Comparison of ENCODE assay signal across 10 cellular contexts in genomic region chr16:75477680-75478473, GRCh38. TPM values are rescaled to one million over a fixed set of nuclear protein-coding genes. Genes with fewer than 3 reads are reported as not detected.
DNase-seq lines count a peak whose midpoint lies in the region; ATAC-seq, FAIRE-seq and TF ChIP-seq lines count a peak whose summit lies in the region.
"Had no signal": no experiment of that assay in that cellular context is flagged by ENCODE, and none has a peak within 500 bp of the region (broad histone marks: within the 10 kb centered on the region; RNA-seq: fewer than 3 reads in every experiment).

No MANE protein-coding gene starts in this region.

- in situ Hi-C loops in GM12878 (cut with MboI): no loop called here

- RAD21 ChIA-PET in GM12878 (lab: Charles Lee; ENCODE audit: unreplicated experiment): interaction anchor here (0.8 to 1.2 kb wide), 4 partner anchors 39 to 281 kb away, joined by 3 to 6 read pairs (median 4); no protein-coding TSS in a partner anchor

- H3K27me3 ChIP-seq in GM12878 (replicated peaks in 1 of 2; ENCODE audit: control insufficient read depth in 2 of 2, insufficient read depth in 2 of 2, low read length in 1 of 2): no peaks in the 10 kb centered on the region; a peak in 1 of 4 replicates

- no peaks in the 10 kb centered on the region for H3K36me3 Mint-ChIP-seq in stimulated activated naive B cell treated with anti-CD40 and anti-IgM and Interleukin-4, amounts not matched to agents 10 μg/mL and 1 μg/mL and 100 μg/mL, for 72 hours
- H3K36me3 Mint-ChIP-seq in HFFc6 (ENCODE audit: low read depth): no peaks in the 10 kb centered on the region

- no peak overlapping the region for H3K27ac ChIP-seq in GM12878 (ENCODE audit: control insufficient read depth, insufficient read depth)

- POLR2A ChIA-PET in GM12878 (lab: Charles Lee): interaction anchor here (0.5 kb wide), 1 partner anchor 40 kb away, joined by 3 read pairs; no protein-coding TSS in a partner anchor

- no peak overlapping the region for H3K27ac Mint-ChIP-seq in stimulated activated naive B cell treated with anti-CD40 and anti-IgM and Interleukin-4, amounts not matched to agents 10 μg/mL and 1 μg/mL and 100 μg/mL, for 72 hours
- H3K27ac Mint-ChIP-seq in HFFc6: no peak overlapping the region

- TF ChIP-seq CTCF in GM12878 (IDR thresholded peaks at IDR 0.05 in 2 of 3, conservative IDR thresholded peaks at IDR 0.05 in 1 of 3; ENCODE audit: control insufficient read depth in 2 of 3, extremely low read depth in 1 of 3, insufficient read depth in 1 of 3, low read depth in 3 of 3, low read length in 3 of 3): no peak
- TF ChIP-seq CTCF in HFFc6 (IDR thresholded peaks at IDR 0.05): no peak

- no peak for FAIRE-seq in GM12878 (lab: Jason Lieb, UNC)
- FAIRE-seq: small intestine had no signal

- no peaks in the 10 kb centered on the region for H3K79me2 ChIP-seq in GM12878 (ENCODE audit: control insufficient read depth, insufficient read depth, low read length)

- no TSS peak for BruUV-seq in GM12878 (replicated peaks; lab: Mats Ljungman, UMichigan)

- H3K27me3 Mint-ChIP-seq in stimulated activated naive B cell treated with anti-CD40 and anti-IgM and Interleukin-4, amounts not matched to agents 10 μg/mL and 1 μg/mL and 100 μg/mL, for 72 hours: peaks cover 0 to 12% of the 10 kb centered on the region in 2 donors
- peaks cover 21% of the 10 kb centered on the region for H3K27me3 Mint-ChIP-seq in HFFc6 (ENCODE audit: insufficient read depth)

- no peak overlapping the region for H3K4me3 ChIP-seq in GM12878

- H4K20me1 ChIP-seq in GM12878 (ENCODE audit: control insufficient read depth, insufficient read depth): no peaks in the 10 kb centered on the region

- no peak for TF ChIP-seq EP300 in GM12878 (IDR thresholded peaks at IDR 0.05; ENCODE audit: borderline replicate concordance in 1 of 2, control insufficient read depth in 1 of 2, low read depth in 2 of 2, low read length in 2 of 2)

- no peak overlapping the region for H3K9ac ChIP-seq in GM12878 (ENCODE audit: control insufficient read depth, insufficient read depth, low read length)

- no peak overlapping the region for H3K4me3 Mint-ChIP-seq in stimulated activated naive B cell treated with anti-CD40 and anti-IgM and Interleukin-4, amounts not matched to agents 10 μg/mL and 1 μg/mL and 100 μg/mL, for 72 hours
- H3K4me3 Mint-ChIP-seq in HFFc6: no peak overlapping the region

- SMC1A ChIA-PET in GM12878 (lab: Charles Lee; ENCODE audit: uncharacterized antibody, unreplicated experiment): interaction anchor here (1.3 to 2.4 kb wide), 5 partner anchors 9 to 286 kb away, joined by 3 to 11 read pairs (median 8); no protein-coding TSS in a partner anchor

- DNase-seq in NCI-H2171 treated with DMSO at 0.1 percent for 48 hours (lab: John Stamatoyannopoulos, UW): peak; percentile 37
- DNase-seq in NCI-H2171 (lab: John Stamatoyannopoulos, UW): no peak
- DNase-seq in NCI-H2107 treated with DMSO at 0.1 percent for 48 hours (lab: John Stamatoyannopoulos, UW; ENCODE audit: unreplicated experiment): peak; percentile 80
- no peak for DNase-seq in GM12878 (ENCODE audit: low read depth, low spot score)
- no peak for DNase-seq in stimulated activated naive B cell treated with anti-CD40 and anti-IgM and Interleukin-4, amounts not matched to agents 10 μg/mL and 1 μg/mL and 100 μg/mL, for 72 hours
- DNase-seq in putamen (ENCODE audit: low spot score): no peak
- DNase-seq in HFFc6: no peak
- no peak for DNase-seq in left cardiac atrium
- DNase-seq: amniotic stem cell, small intestine had no signal

- 39% methylated on average over 4 of the region's 4 CpGs for WGBS in GM12878 (ENCODE audit: insufficient coverage, insufficient replicate concordance, low lambda C conversion rate, missing lambda C conversion rate)

- H3K36me3 ChIP-seq in GM12878 (ENCODE audit: control insufficient read depth in 2 of 2, insufficient read depth in 2 of 2, low read length in 1 of 2): no peaks in the 10 kb centered on the region

- no peak overlapping the region for H3K4me2 ChIP-seq in GM12878 (ENCODE audit: control insufficient read depth, insufficient read depth)

- H3K9me3 Mint-ChIP-seq in stimulated activated naive B cell treated with anti-CD40 and anti-IgM and Interleukin-4, amounts not matched to agents 10 μg/mL and 1 μg/mL and 100 μg/mL, for 72 hours: no peaks in the 10 kb centered on the region
- no peaks in the 10 kb centered on the region for H3K9me3 Mint-ChIP-seq in HFFc6

- TF ChIP-seq POLR2A in GM12878 (IDR thresholded peaks at IDR 0.05; ENCODE audit: low read depth, low read length): no peak

- intact Hi-C loops in GM12878 (cut with micrococcal nuclease; ENCODE audit: unreplicated experiment): no loop called here
- intact Hi-C loops in left cardiac atrium (cut with DNase I): loop anchor here (10.0 kb wide), 2 partner anchors 67 to 287 kb away; no protein-coding TSS in a partner anchor

- CTCF ChIA-PET in GM12878 (lab: Yijun Ruan, JAX): interaction anchor here (0.7 to 9.1 kb wide), 7 partner anchors 13 to 144 kb away, joined by 3 to 95 read pairs (median 3); no protein-coding TSS in a partner anchor

- peak; percentile 54 for ATAC-seq in GM12878
- ATAC-seq in stimulated activated naive B cell treated with anti-CD40 and anti-IgM and Interleukin-4, amounts not matched to agents 10 μg/mL and 1 μg/mL and 100 μg/mL, for 72 hours (replicated peaks): peak; percentile 52 to 61
- no peak for ATAC-seq in left cardiac atrium

- no peaks in the 10 kb centered on the region for H3K4me1 ChIP-seq in GM12878 (ENCODE audit: control insufficient read depth, insufficient read depth, low read length)

- peak overlapping the region; percentile 11; the same call in 1 of the 2 replicates for H2AFZ ChIP-seq in GM12878 (ENCODE audit: control insufficient read depth, low read depth, low read length)

- no peak for TF ChIP-seq RAD21 in GM12878 (IDR thresholded peaks at IDR 0.05; ENCODE audit: insufficient read depth, low read depth, low read length)

- H3K4me1 Mint-ChIP-seq in stimulated activated naive B cell treated with anti-CD40 and anti-IgM and Interleukin-4, amounts not matched to agents 10 μg/mL and 1 μg/mL and 100 μg/mL, for 72 hours: peaks cover 3 to 7% of the 10 kb centered on the region in 2 donors
- H3K4me1 Mint-ChIP-seq in HFFc6 (ENCODE audit: low read depth): no peaks in the 10 kb centered on the region

- H3K9me3 ChIP-seq in GM12878 (replicated peaks; ENCODE audit: control insufficient read depth, insufficient read depth, low read length): no peaks in the 10 kb centered on the region

RNA-seq across cellular contexts. Expression of gene TMEM170A, which starts 13.4 kb away (rescaled TPM):
- 41.6 and 42.7 TPM in 2 replicates for total RNA-seq in GM12878 (2013; cell fraction: nucleolus; rRNA removed)
- 22.9 and 26.4 TPM in 2 replicates for total RNA-seq in GM12878 (2014; rRNA removed)
- total RNA-seq in GM12878 (2014; rRNA removed; fragmentation: Illumina TruSeq; extraction: Trizol): 17.7 and 18.9 TPM in 2 replicates
- 20.7 and 23.0 TPM in 2 replicates for total RNA-seq in GM12878 (2021)
- polyA plus RNA-seq in GM12878 (2011; ENCODE audit: low read depth): 11.7 TPM
- 28.2 and 41.5 TPM in 2 replicates for polyA plus RNA-seq in GM12878 (2011; rRNA removed)
- 16.9 and 17.4 TPM in 2 replicates for polyA plus RNA-seq in GM12878 (2011; cell fraction: cytosol; rRNA removed)
- 6.2 and 8.4 TPM in 2 replicates for polyA plus RNA-seq in GM12878 (2011; cell fraction: nucleus; rRNA removed)
- 13.0 and 16.0 TPM in 2 replicates for polyA plus RNA-seq in GM12878 (2012)
- 13.5 and 16.5 TPM in 2 replicates for polyA plus RNA-seq in GM12878 (2014; fragmentation: Illumina TruSeq; extraction: Trizol)
- 1 to 10 TPM; 7.3 to 7.8 TPM for polyA plus RNA-seq in GM12878 (2014; fragmentation: Nextera tagmentation; extraction: Ambion mirVana)
- 11.5 and 14.6 TPM in 2 replicates for polyA plus RNA-seq in GM12878 (2014; rRNA removed)
- 10 to 100 TPM; 23.5 to 27.5 TPM for polyA plus RNA-seq in GM12878 (2016; fragmentation: Nextera tagmentation; extraction: Ambion mirVana)
- 21.9 and 22.6 TPM in 2 replicates for polyA minus RNA-seq in GM12878 (2011; rRNA and poly(A)+ RNA removed)
- 10.2 and 12.9 TPM in 2 replicates for polyA minus RNA-seq in GM12878 (2011; cell fraction: cytosol; rRNA and poly(A)+ RNA removed)
- 4.4 and 8.4 TPM in 2 replicates for polyA minus RNA-seq in GM12878 (2011; cell fraction: nucleus; rRNA and poly(A)+ RNA removed)
- 10 to 100 TPM in 4 of 6 experiments, 1 to 10 TPM in 2; 8.2 to 11.7 (median 10.6) TPM for total RNA-seq in HFFc6 (2021; fragmentation: NEBNext Ultra II Directional; extraction: Animal tissue kit (Norgen Biotek cat#: 25700))
- 10 to 100 TPM in 1 of 2 donors, 1 to 10 TPM in 1; 10.0 to 12.2 TPM for total RNA-seq in left cardiac atrium

RNA-seq across cellular contexts. Expression of gene CHST6, which starts 17.4 kb away (rescaled TPM):
- 1.9 and 3.4 TPM in 2 replicates for total RNA-seq in GM12878 (2013; cell fraction: nucleolus; rRNA removed)
- 1.1 and 2.5 TPM in 2 replicates for total RNA-seq in GM12878 (2014; rRNA removed)
- total RNA-seq in GM12878 (2014; rRNA removed; fragmentation: Illumina TruSeq; extraction: Trizol): 0.64 and 0.67 TPM in 2 replicates
- total RNA-seq in GM12878 (2021): 1.9 and 2.5 TPM in 2 replicates
- polyA plus RNA-seq in GM12878 (2011; ENCODE audit: low read depth): 0.52 TPM
- 0.20 and 0.29 TPM in 2 replicates for polyA plus RNA-seq in GM12878 (2011; rRNA removed)
- polyA plus RNA-seq in GM12878 (2011; cell fraction: cytosol; rRNA removed): 0.25 and 0.43 TPM in 2 replicates
- polyA plus RNA-seq in GM12878 (2011; cell fraction: nucleus; rRNA removed): 0.45 and 0.51 TPM in 2 replicates
- polyA plus RNA-seq in GM12878 (2012): 0.66 and 0.94 TPM in 2 replicates
- 0.48 and 0.57 TPM in 2 replicates for polyA plus RNA-seq in GM12878 (2014; fragmentation: Illumina TruSeq; extraction: Trizol)
- polyA plus RNA-seq in GM12878 (2014; fragmentation: Nextera tagmentation; extraction: Ambion mirVana): under 1 TPM; 0.14 to 0.18 TPM
- polyA plus RNA-seq in GM12878 (2014; rRNA removed): 1.3 and 1.6 TPM in 2 replicates
- polyA plus RNA-seq in GM12878 (2016; fragmentation: Nextera tagmentation; extraction: Ambion mirVana): under 1 TPM; 0.28 to 0.46 TPM
- 0.57 and 0.66 TPM in 2 replicates for polyA minus RNA-seq in GM12878 (2011; rRNA and poly(A)+ RNA removed)
- 0.10 and 0.40 TPM in 2 replicates for polyA minus RNA-seq in GM12878 (2011; cell fraction: cytosol; rRNA and poly(A)+ RNA removed)
- polyA minus RNA-seq in GM12878 (2011; cell fraction: nucleus; rRNA and poly(A)+ RNA removed): 0.24 and 0.48 TPM in 2 replicates
- total RNA-seq in HFFc6 (2021; fragmentation: NEBNext Ultra II Directional; extraction: Animal tissue kit (Norgen Biotek cat#: 25700)): under 1 TPM in 2 of 6 experiments, not detected in 4; 0.05 TPM
- total RNA-seq in left cardiac atrium: 1 to 10 TPM; 4.4 to 4.6 TPM

RNA-seq across cellular contexts. Expression of gene CFDP1, which starts 44.6 kb away (rescaled TPM):
- 113 and 119 TPM in 2 replicates for total RNA-seq in GM12878 (2013; cell fraction: nucleolus; rRNA removed)
- total RNA-seq in GM12878 (2014; rRNA removed) (22.3 TPM in 2 replicates), GM12878 (2014; rRNA removed; fragmentation: Illumina TruSeq; extraction: Trizol) (58.3 and 61.4 TPM in 2 replicates), GM12878 (2021) (25.5 and 29.4 TPM in 2 replicates), left cardiac atrium (10 to 100 TPM; 31.3 to 32.7 TPM)
- polyA plus RNA-seq in GM12878 (2011; ENCODE audit: low read depth): 48.3 TPM
- polyA plus RNA-seq in GM12878 (2011; rRNA removed) (34.6 and 58.3 TPM in 2 replicates), GM12878 (2014; fragmentation: Illumina TruSeq; extraction: Trizol) (64.8 and 82.1 TPM in 2 replicates), GM12878 (2014; fragmentation: Nextera tagmentation; extraction: Ambion mirVana) (10 to 100 TPM; 36.6 to 60.8 TPM), GM12878 (2014; rRNA removed) (25.6 and 34.5 TPM in 2 replicates), GM12878 (2016; fragmentation: Nextera tagmentation; extraction: Ambion mirVana) (10 to 100 TPM; 36.7 to 39.0 TPM)
- 14.3 and 15.0 TPM in 2 replicates for polyA plus RNA-seq in GM12878 (2011; cell fraction: cytosol; rRNA removed)
- 11.2 and 13.5 TPM in 2 replicates for polyA plus RNA-seq in GM12878 (2011; cell fraction: nucleus; rRNA removed)
- 44.4 and 47.5 TPM in 2 replicates for polyA plus RNA-seq in GM12878 (2012)
- polyA minus RNA-seq in GM12878 (2011; rRNA and poly(A)+ RNA removed): 11.7 and 15.1 TPM in 2 replicates
- polyA minus RNA-seq in GM12878 (2011; cell fraction: cytosol; rRNA and poly(A)+ RNA removed): 6.1 and 8.6 TPM in 2 replicates
- polyA minus RNA-seq in GM12878 (2011; cell fraction: nucleus; rRNA and poly(A)+ RNA removed): 8.9 and 19.1 TPM in 2 replicates
- 10 to 100 TPM; 33.0 to 43.1 (median 37.6) TPM for total RNA-seq in HFFc6 (2021; fragmentation: NEBNext Ultra II Directional; extraction: Animal tissue kit (Norgen Biotek cat#: 25700))

RNA-seq across cellular contexts. Expression of gene CHST5, which starts 58.0 kb away (rescaled TPM):
- 0.29 and 0.44 TPM in 2 replicates for total RNA-seq in GM12878 (2013; cell fraction: nucleolus; rRNA removed)
- total RNA-seq in GM12878 (2014; rRNA removed) (0.23 TPM in 1 of 2 replicates, not detected in the other), GM12878 (2014; rRNA removed; fragmentation: Illumina TruSeq; extraction: Trizol) (0.04 TPM in 1 of 2 replicates, not detected in the other), GM12878 (2021) (0.19 TPM in 1 of 2 replicates, not detected in the other), left cardiac atrium (under 1 TPM in 1 of 2 donors, not detected in 1; 0.37 TPM)
- not detected for polyA plus RNA-seq in GM12878 (2011; ENCODE audit: low read depth)
- polyA plus RNA-seq in GM12878 (2011; rRNA removed) (not detected in 2 replicates), GM12878 (2014; fragmentation: Illumina TruSeq; extraction: Trizol) (not detected in 2 replicates), GM12878 (2014; fragmentation: Nextera tagmentation; extraction: Ambion mirVana) (not detected), GM12878 (2014; rRNA removed) (0.05 and 0.08 TPM in 2 replicates), GM12878 (2016; fragmentation: Nextera tagmentation; extraction: Ambion mirVana) (under 1 TPM in 1 of 2 experiments, not detected in 1; 0.43 TPM)
- 0.03 TPM in 1 of 2 replicates, not detected in the other for polyA plus RNA-seq in GM12878 (2011; cell fraction: cytosol; rRNA removed)
- polyA plus RNA-seq in GM12878 (2011; cell fraction: nucleus; rRNA removed): 0.13 and 0.16 TPM in 2 replicates
- 0.07 and 0.08 TPM in 2 replicates for polyA plus RNA-seq in GM12878 (2012)
- polyA minus RNA-seq in GM12878 (2011; rRNA and poly(A)+ RNA removed): not detected in 2 replicates
- polyA minus RNA-seq in GM12878 (2011; cell fraction: cytosol; rRNA and poly(A)+ RNA removed): not detected in 2 replicates
- 0.19 TPM in 1 of 2 replicates, not detected in the other for polyA minus RNA-seq in GM12878 (2011; cell fraction: nucleus; rRNA and poly(A)+ RNA removed)
- not detected for total RNA-seq in HFFc6 (2021; fragmentation: NEBNext Ultra II Directional; extraction: Animal tissue kit (Norgen Biotek cat#: 25700))

Comparison
In these comparisons a context has a peak if more than half of its experiments do, and no peak if none do; other contexts are left out.
1. DNase-seq: peak in NCI-H2171 treated with DMSO at 0.1 percent for 48 hours (single experiment) and NCI-H2107 treated with DMSO at 0.1 percent for 48 hours (single experiment); none in NCI-H2171 (single experiment), GM12878 (single experiment), stimulated activated naive B cell treated with anti-CD40 and anti-IgM and Interleukin-4, amounts not matched to agents 10 μg/mL and 1 μg/mL and 100 μg/mL, for 72 hours (single experiment), putamen (single experiment), HFFc6 (single experiment) and left cardiac atrium (single experiment).
2. ATAC-seq: peak in GM12878 (single experiment) and stimulated activated naive B cell treated with anti-CD40 and anti-IgM and Interleukin-4, amounts not matched to agents 10 μg/mL and 1 μg/mL and 100 μg/mL, for 72 hours (2 of 2); none in left cardiac atrium (0 of 2).